Comparison of ENCODE assay signal across 1 cellular context in the genomic region with DNA sequence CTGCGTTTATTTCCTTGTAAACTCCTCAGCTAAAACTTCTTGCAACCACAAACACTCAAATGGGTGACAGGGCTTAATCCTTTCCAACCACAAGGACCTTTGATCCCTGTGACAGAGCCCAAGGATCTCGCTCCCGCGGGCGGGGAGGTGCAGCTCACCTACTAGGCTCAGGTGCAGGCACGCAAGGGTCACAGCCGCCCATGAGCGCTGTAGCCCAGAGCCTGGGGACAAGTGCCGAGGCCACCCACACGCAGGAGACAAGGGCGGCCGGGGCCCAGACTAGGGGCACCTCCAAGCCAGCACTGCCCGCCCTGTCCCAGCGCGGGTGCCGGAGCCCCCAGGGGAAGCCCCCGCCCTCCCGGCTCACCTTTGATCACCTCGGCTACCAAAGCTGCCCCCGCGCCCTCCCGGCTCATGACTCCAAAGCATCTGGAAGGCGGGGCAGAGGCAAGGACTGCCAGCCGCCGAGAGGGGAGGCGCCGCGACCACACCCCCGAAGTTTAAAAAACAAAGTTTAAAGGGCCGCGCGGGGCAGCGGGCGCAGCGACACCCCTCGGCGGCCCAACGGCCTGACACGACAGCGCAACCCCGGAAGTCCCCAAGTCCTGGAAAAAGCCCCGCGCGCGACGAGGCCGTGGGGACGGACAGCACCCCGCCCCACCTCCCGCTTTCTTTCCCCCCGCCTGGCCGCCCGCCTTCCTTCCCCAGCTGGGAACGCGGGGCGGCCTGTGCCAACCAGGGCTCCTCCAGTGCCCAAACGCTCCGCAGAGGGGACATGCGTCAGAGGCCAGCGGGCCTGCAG.
A peak's percentile ranks its signal among the peaks of the same experiment; 100 is the strongest.
TF ChIP-seq lines count a peak whose summit lies in the region.

No MANE protein-coding gene starts in this region.

TF ChIP-seq in HepG2, 621 proteins besides CTCF, POLR2A, EP300 and RAD21 (continued from another document and continues in another):
- TF ChIP-seq TP53 (CRISPR knock-in tag; conservative IDR thresholded peaks at IDR 0.05): no peak
- TF ChIP-seq, protein P1, sequence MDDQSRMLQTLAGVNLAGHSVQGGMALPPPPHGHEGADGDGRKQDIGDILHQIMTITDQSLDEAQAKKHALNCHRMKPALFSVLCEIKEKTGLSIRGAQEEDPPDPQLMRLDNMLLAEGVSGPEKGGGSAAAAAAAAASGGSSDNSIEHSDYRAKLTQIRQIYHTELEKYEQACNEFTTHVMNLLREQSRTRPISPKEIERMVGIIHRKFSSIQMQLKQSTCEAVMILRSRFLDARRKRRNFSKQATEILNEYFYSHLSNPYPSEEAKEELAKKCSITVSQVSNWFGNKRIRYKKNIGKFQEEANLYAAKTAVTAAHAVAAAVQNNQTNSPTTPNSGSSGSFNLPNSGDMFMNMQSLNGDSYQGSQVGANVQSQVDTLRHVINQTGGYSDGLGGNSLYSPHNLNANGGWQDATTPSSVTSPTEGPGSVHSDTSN (CRISPR knock-in tag; IDR thresholded peaks at IDR 0.05; ENCODE audit: borderline replicate concordance): no peak
- TF ChIP-seq JARID2 (CRISPR knock-in tag; IDR thresholded peaks at IDR 0.05; ENCODE audit: insufficient replicate concordance): no peak
- peak; percentile 79 for TF ChIP-seq MED8 (CRISPR knock-in tag; IDR thresholded peaks at IDR 0.05; ENCODE audit: insufficient replicate concordance)
- TF ChIP-seq PITX1 (CRISPR knock-in tag; IDR thresholded peaks at IDR 0.05): peak; percentile 92
- TF ChIP-seq ZNF660 (CRISPR knock-in tag; IDR thresholded peaks at IDR 0.05; ENCODE audit: borderline replicate concordance, low read depth): no peak
- no peak for TF ChIP-seq XBP1 (CRISPR knock-in tag; IDR thresholded peaks at IDR 0.05)
- TF ChIP-seq, protein P2, sequence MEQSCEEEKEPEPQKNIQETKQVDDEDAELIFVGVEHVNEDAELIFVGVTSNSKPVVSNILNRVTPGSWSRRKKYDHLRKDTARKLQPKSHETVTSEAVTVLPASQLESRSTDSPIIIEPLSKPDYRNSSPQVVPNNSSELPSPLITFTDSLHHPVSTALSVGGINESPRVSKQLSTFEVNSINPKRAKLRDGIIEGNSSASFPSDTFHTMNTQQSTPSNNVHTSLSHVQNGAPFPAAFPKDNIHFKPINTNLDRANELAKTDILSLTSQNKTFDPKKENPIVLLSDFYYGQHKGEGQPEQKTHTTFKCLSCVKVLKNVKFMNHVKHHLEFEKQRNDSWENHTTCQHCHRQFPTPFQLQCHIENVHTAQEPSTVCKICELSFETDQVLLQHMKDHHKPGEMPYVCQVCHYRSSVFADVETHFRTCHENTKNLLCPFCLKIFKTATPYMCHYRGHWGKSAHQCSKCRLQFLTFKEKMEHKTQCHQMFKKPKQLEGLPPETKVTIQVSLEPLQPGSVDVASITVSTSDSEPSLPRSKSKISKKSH (CRISPR knock-in tag; IDR thresholded peaks at IDR 0.05; ENCODE audit: borderline replicate concordance): no peak
- TF ChIP-seq NCOA1 (CRISPR knock-in tag; IDR thresholded peaks at IDR 0.05): no peak
- no peak for TF ChIP-seq PAWR (CRISPR knock-in tag; IDR thresholded peaks at IDR 0.05; ENCODE audit: borderline replicate concordance)
- peak; percentile 86 for TF ChIP-seq BCL6 (CRISPR knock-in tag; IDR thresholded peaks at IDR 0.05)
- TF ChIP-seq, protein P3, sequence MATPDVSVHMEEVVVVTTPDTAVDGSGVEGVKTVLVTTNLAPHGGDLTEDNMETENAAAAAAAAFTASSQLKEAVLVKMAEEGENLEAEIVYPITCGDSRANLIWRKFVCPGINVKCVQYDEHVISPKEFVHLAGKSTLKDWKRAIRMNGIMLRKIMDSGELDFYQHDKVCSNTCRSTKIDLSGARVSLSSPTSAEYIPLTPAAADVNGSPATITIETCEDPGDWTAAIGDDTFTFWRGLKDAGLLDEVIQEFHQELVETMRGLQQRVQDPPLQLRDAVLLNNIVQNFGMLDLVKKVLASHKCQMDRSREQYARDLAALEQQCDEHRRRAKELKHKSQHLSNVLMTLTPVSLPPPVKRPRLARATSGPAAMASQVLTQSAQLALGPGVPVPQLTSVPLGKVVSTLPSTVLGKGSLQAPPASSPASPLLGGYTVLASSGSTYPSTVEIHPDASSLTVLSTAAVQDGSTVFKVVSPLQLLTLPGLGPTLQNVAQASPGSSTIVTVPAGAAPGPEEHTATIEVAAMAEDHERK (CRISPR knock-in tag; IDR thresholded peaks at IDR 0.05; ENCODE audit: low read depth): peak; percentile 39; the same call in 1 of the 2 replicates
- TF ChIP-seq, protein P4, sequence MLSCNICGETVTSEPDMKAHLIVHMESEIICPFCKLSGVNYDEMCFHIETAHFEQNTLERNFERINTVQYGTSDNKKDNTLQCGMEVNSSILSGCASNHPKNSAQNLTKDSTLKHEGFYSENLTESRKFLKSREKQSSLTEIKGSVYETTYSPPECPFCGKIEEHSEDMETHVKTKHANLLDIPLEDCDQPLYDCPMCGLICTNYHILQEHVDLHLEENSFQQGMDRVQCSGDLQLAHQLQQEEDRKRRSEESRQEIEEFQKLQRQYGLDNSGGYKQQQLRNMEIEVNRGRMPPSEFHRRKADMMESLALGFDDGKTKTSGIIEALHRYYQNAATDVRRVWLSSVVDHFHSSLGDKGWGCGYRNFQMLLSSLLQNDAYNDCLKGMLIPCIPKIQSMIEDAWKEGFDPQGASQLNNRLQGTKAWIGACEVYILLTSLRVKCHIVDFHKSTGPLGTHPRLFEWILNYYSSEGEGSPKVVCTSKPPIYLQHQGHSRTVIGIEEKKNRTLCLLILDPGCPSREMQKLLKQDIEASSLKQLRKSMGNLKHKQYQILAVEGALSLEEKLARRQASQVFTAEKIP (CRISPR knock-in tag; IDR thresholded peaks at IDR 0.05; ENCODE audit: borderline replicate concordance): no peak
- TF ChIP-seq ZNF329 (CRISPR knock-in tag; IDR thresholded peaks at IDR 0.05; ENCODE audit: low read depth): no peak
- TF ChIP-seq ZNF558 (CRISPR knock-in tag; IDR thresholded peaks at IDR 0.05; ENCODE audit: borderline replicate concordance): peak; percentile 83; the same call in 1 of the 2 replicates
- peak; percentile 38; the same call in 1 of the 2 replicates for TF ChIP-seq ZNF451 (CRISPR knock-in tag; IDR thresholded peaks at IDR 0.05)
- peak; percentile 87 for TF ChIP-seq KAT8 (CRISPR knock-in tag; IDR thresholded peaks at IDR 0.05)
- peak; percentile 95 for TF ChIP-seq SNAI1 (CRISPR knock-in tag; IDR thresholded peaks at IDR 0.05; ENCODE audit: borderline replicate concordance)
- TF ChIP-seq ZNF550 (CRISPR knock-in tag; IDR thresholded peaks at IDR 0.05; ENCODE audit: borderline replicate concordance): no peak
- TF ChIP-seq ZNF232 (CRISPR knock-in tag; IDR thresholded peaks at IDR 0.05; ENCODE audit: borderline replicate concordance): 0 out of 2 replicates have a peak, but pooled peaks have one; percentile 65
- TF ChIP-seq ZNF510 (CRISPR knock-in tag; IDR thresholded peaks at IDR 0.05; ENCODE audit: low read depth): no peak
- no peak for TF ChIP-seq KLF13 (CRISPR knock-in tag; IDR thresholded peaks at IDR 0.05)
- TF ChIP-seq ISL2 (CRISPR knock-in tag; IDR thresholded peaks at IDR 0.05): peak; percentile 82
- peak; percentile 17; the same call in 1 of the 2 replicates for TF ChIP-seq ZNF446 (CRISPR knock-in tag; IDR thresholded peaks at IDR 0.05)
- TF ChIP-seq ZNF44 (CRISPR knock-in tag; IDR thresholded peaks at IDR 0.05): no peak
- peak; percentile 84 for TF ChIP-seq TARDBP (CRISPR knock-in tag; IDR thresholded peaks at IDR 0.05)
- TF ChIP-seq, protein P5, sequence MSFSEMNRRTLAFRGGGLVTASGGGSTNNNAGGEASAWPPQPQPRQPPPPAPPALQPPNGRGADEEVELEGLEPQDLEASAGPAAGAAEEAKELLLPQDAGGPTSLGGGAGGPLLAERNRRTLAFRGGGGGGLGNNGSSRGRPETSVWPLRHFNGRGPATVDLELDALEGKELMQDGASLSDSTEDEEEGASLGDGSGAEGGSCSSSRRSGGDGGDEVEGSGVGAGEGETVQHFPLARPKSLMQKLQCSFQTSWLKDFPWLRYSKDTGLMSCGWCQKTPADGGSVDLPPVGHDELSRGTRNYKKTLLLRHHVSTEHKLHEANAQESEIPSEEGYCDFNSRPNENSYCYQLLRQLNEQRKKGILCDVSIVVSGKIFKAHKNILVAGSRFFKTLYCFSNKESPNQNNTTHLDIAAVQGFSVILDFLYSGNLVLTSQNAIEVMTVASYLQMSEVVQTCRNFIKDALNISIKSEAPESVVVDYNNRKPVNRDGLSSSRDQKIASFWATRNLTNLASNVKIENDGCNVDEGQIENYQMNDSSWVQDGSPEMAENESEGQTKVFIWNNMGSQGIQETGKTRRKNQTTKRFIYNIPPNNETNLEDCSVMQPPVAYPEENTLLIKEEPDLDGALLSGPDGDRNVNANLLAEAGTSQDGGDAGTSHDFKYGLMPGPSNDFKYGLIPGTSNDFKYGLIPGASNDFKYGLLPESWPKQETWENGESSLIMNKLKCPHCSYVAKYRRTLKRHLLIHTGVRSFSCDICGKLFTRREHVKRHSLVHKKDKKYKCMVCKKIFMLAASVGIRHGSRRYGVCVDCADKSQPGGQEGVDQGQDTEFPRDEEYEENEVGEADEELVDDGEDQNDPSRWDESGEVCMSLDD (CRISPR knock-in tag; IDR thresholded peaks at IDR 0.05; ENCODE audit: borderline replicate concordance): peak; percentile 85; the same call in 1 of the 2 replicates
- peak; percentile 71 for TF ChIP-seq NR2F6 (IDR thresholded peaks at IDR 0.05)
- TF ChIP-seq NR2F6 (CRISPR knock-in tag; IDR thresholded peaks at IDR 0.05): peak; percentile 91
- no peak for TF ChIP-seq RFX1 (IDR thresholded peaks at IDR 0.05)
- TF ChIP-seq IRX3 (CRISPR knock-in tag; IDR thresholded peaks at IDR 0.05; ENCODE audit: borderline replicate concordance, low read depth): no peak
- TF ChIP-seq, protein P6, sequence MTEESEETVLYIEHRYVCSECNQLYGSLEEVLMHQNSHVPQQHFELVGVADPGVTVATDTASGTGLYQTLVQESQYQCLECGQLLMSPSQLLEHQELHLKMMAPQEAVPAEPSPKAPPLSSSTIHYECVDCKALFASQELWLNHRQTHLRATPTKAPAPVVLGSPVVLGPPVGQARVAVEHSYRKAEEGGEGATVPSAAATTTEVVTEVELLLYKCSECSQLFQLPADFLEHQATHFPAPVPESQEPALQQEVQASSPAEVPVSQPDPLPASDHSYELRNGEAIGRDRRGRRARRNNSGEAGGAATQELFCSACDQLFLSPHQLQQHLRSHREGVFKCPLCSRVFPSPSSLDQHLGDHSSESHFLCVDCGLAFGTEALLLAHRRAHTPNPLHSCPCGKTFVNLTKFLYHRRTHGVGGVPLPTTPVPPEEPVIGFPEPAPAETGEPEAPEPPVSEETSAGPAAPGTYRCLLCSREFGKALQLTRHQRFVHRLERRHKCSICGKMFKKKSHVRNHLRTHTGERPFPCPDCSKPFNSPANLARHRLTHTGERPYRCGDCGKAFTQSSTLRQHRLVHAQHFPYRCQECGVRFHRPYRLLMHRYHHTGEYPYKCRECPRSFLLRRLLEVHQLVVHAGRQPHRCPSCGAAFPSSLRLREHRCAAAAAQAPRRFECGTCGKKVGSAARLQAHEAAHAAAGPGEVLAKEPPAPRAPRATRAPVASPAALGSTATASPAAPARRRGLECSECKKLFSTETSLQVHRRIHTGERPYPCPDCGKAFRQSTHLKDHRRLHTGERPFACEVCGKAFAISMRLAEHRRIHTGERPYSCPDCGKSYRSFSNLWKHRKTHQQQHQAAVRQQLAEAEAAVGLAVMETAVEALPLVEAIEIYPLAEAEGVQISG (CRISPR knock-in tag; IDR thresholded peaks at IDR 0.05): peak; percentile 60; the same call in 1 of the 2 replicates
- TF ChIP-seq, protein P7, sequence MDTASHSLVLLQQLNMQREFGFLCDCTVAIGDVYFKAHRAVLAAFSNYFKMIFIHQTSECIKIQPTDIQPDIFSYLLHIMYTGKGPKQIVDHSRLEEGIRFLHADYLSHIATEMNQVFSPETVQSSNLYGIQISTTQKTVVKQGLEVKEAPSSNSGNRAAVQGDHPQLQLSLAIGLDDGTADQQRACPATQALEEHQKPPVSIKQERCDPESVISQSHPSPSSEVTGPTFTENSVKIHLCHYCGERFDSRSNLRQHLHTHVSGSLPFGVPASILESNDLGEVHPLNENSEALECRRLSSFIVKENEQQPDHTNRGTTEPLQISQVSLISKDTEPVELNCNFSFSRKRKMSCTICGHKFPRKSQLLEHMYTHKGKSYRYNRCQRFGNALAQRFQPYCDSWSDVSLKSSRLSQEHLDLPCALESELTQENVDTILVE (CRISPR knock-in tag; IDR thresholded peaks at IDR 0.05): no peak
- TF ChIP-seq, protein P8, sequence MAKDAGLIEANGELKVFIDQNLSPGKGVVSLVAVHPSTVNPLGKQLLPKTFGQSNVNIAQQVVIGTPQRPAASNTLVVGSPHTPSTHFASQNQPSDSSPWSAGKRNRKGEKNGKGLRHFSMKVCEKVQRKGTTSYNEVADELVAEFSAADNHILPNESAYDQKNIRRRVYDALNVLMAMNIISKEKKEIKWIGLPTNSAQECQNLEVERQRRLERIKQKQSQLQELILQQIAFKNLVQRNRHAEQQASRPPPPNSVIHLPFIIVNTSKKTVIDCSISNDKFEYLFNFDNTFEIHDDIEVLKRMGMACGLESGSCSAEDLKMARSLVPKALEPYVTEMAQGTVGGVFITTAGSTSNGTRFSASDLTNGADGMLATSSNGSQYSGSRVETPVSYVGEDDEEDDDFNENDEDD (CRISPR knock-in tag; IDR thresholded peaks at IDR 0.05; ENCODE audit: borderline replicate concordance): peak; percentile 66; the same call in 1 of the 2 replicates
- no peak; the same call in 1 of the 2 replicates for TF ChIP-seq ZBTB1 (CRISPR knock-in tag; IDR thresholded peaks at IDR 0.05; ENCODE audit: borderline replicate concordance)
- TF ChIP-seq GATAD1 (CRISPR knock-in tag; IDR thresholded peaks at IDR 0.05): peak; percentile 46; the same call in 1 of the 2 replicates
- TF ChIP-seq YEATS4 (CRISPR knock-in tag; IDR thresholded peaks at IDR 0.05; ENCODE audit: borderline replicate concordance): peak; percentile 83; the same call in 1 of the 2 replicates
- TF ChIP-seq NFKB2 (CRISPR knock-in tag; IDR thresholded peaks at IDR 0.05; ENCODE audit: borderline replicate concordance): peak; percentile 45; the same call in 1 of the 2 replicates
- TF ChIP-seq ZNF883 (CRISPR knock-in tag; IDR thresholded peaks at IDR 0.05; ENCODE audit: not compliant biosample characterization): no peak
- TF ChIP-seq HES4 (CRISPR knock-in tag; IDR thresholded peaks at IDR 0.05; ENCODE audit: borderline replicate concordance): no peak
- 0 out of 2 replicates have a peak, but pooled peaks have one; percentile 14 for TF ChIP-seq REPIN1 (CRISPR knock-in tag; IDR thresholded peaks at IDR 0.05; ENCODE audit: borderline replicate concordance, low read depth)
- no peak for TF ChIP-seq TAF15 (IDR thresholded peaks at IDR 0.05; ENCODE audit: low read depth, low read length, poor library complexity, severe bottlenecking)
- no peak for TF ChIP-seq REL (CRISPR knock-in tag; conservative IDR thresholded peaks at IDR 0.05)
- TF ChIP-seq SP5 (CRISPR knock-in tag; IDR thresholded peaks at IDR 0.05; ENCODE audit: borderline replicate concordance, low read depth): peak; percentile 99
- peak; percentile 89 for TF ChIP-seq ZNF7 (CRISPR knock-in tag; IDR thresholded peaks at IDR 0.05)
- peak; percentile 8; the same call in 1 of the 2 replicates for TF ChIP-seq ZNF230 (CRISPR knock-in tag; IDR thresholded peaks at IDR 0.05)
- TF ChIP-seq, protein P9, sequence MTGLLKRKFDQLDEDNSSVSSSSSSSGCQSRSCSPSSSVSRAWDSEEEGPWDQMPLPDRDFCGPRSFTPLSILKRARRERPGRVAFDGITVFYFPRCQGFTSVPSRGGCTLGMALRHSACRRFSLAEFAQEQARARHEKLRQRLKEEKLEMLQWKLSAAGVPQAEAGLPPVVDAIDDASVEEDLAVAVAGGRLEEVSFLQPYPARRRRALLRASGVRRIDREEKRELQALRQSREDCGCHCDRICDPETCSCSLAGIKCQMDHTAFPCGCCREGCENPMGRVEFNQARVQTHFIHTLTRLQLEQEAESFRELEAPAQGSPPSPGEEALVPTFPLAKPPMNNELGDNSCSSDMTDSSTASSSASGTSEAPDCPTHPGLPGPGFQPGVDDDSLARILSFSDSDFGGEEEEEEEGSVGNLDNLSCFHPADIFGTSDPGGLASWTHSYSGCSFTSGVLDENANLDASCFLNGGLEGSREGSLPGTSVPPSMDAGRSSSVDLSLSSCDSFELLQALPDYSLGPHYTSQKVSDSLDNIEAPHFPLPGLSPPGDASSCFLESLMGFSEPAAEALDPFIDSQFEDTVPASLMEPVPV (CRISPR knock-in tag; IDR thresholded peaks at IDR 0.05): peak; percentile 27; the same call in 1 of the 2 replicates
